In the genomic region with DNA sequence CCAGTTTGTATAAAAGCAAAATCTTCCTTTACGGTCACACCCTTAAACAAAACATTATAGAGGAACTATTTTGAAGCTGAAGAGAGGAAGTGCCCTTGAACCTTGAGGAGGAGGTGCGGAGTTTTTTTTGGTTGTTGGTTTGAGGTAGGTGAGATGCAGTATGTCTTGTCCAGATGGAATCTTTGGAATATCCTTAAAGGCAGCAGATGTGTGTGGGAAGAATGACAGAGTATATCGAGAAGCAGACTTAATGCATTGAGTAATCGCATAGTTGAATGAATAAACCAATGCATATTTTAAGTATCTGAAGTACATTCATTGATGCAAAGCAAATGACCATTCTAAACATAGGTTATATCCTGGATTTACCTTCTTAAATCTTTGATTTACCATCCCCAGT, we compare ENCODE assay signal across 27 cellular contexts. TPM values are rescaled to one million over a fixed set of nuclear protein-coding genes. Genes with fewer than 3 reads are reported as not detected.
A peak's percentile ranks its signal among the peaks of the same experiment; 100 is the strongest.
DNase-seq lines count a peak whose midpoint lies in the region; ATAC-seq and TF ChIP-seq lines count a peak whose summit lies in the region.
"Had no signal": no experiment of that assay in that cellular context is flagged by ENCODE, and none has a peak within 500 bp of the region (broad histone marks: within the 10 kb centered on the region; RNA-seq: fewer than 3 reads in every experiment).

No MANE protein-coding gene starts in this region.

- H3K36me3 Mint-ChIP-seq in type B pancreatic cell, result peaks cover 4% of the 10 kb centered on the region
- H3K36me3 Mint-ChIP-seq in stimulated activated effector memory CD8-positive, alpha-beta T cell treated with anti-CD3 and anti-CD28 coated beads, Interleukin-12 subunit alpha, Interleukin-12 subunit beta, amount 100 ng/mL, for 72 hours, result no peaks in the 10 kb centered on the region

- H3K4me3 ChIP-seq in SK-N-SH (ENCODE audit: low read depth in 2 of 2, low read length in 1 of 2), result no peak overlapping the region
- H3K4me3 ChIP-seq in astrocyte of the spinal cord (ENCODE audit: low read depth, low read length), result no peak overlapping the region
- no peak overlapping the region for H3K4me3 ChIP-seq in foreskin fibroblast (ENCODE audit: low read depth in 1 of 2, low read length in 2 of 2)
- H3K4me3 ChIP-seq: BLaER1, SJCRH30 had no signal

- no peak overlapping the region for H2AFZ ChIP-seq in SK-N-SH (ENCODE audit: low read depth)

- H3K9me2 ChIP-seq in SK-N-SH, result no peaks in the 10 kb centered on the region

- ATAC-seq in SK-N-SH treated with all-trans-retinoic acid at 6 μM for 48 hours (no peak), left lobe of liver (no peak)
- no peak for ATAC-seq in stimulated activated effector memory CD8-positive, alpha-beta T cell treated with anti-CD3 and anti-CD28 coated beads, Interleukin-12 subunit alpha, Interleukin-12 subunit beta, amount 100 ng/mL, for 72 hours
- ATAC-seq: activated CD8-positive, alpha-beta T cell treated with anti-CD3 and anti-CD28 coated beads, Interleukin-2, amount 10 ng/mL, durations not matched to agents 7 days and 5 days had no signal

- H3K36me3 ChIP-seq in SK-N-SH (replicated peaks in 1 of 2; ENCODE audit: control insufficient read depth in 1 of 2, insufficient read depth in 2 of 2, low read length in 1 of 2), result no peaks in the 10 kb centered on the region
- H3K36me3 ChIP-seq: BLaER1, SJCRH30 had no signal

- H3K27ac Mint-ChIP-seq in type B pancreatic cell, result no peak overlapping the region
- no peak overlapping the region for H3K27ac Mint-ChIP-seq in stimulated activated effector memory CD8-positive, alpha-beta T cell treated with anti-CD3 and anti-CD28 coated beads, Interleukin-12 subunit alpha, Interleukin-12 subunit beta, amount 100 ng/mL, for 72 hours
- H3K27ac Mint-ChIP-seq: activated CD8-positive, alpha-beta T cell treated with anti-CD3 and anti-CD28 coated beads, Interleukin-2, amount 10 ng/mL, durations not matched to agents 7 days and 5 days had no signal

- no peak overlapping the region for H3K27ac ChIP-seq in SK-N-SH (ENCODE audit: low read depth in 2 of 2, low read length in 1 of 2)
- H3K27ac ChIP-seq: BLaER1, SJCRH30 had no signal

- H3K9me3 Mint-ChIP-seq in type B pancreatic cell, result peaks cover 4% of the 10 kb centered on the region
- peaks cover 3% of the 10 kb centered on the region for H3K9me3 Mint-ChIP-seq in stimulated activated effector memory CD8-positive, alpha-beta T cell treated with anti-CD3 and anti-CD28 coated beads, Interleukin-12 subunit alpha, Interleukin-12 subunit beta, amount 100 ng/mL, for 72 hours
- H3K9me3 Mint-ChIP-seq: brain had no signal

- DNase-seq in SK-N-SH (no peak), astrocyte of the spinal cord (ENCODE audit: low read depth, low spot score) (peak; percentile 29), foreskin fibroblast (peak; percentile 20 to 55), superior temporal gyrus (ENCODE audit: extremely low spot score) (peak; percentile 67), type B pancreatic cell (ENCODE audit: extremely low spot score, unreplicated experiment) (no peak), left lobe of liver (ENCODE audit: low spot score) (no peak)
- no peak for DNase-seq in stimulated activated effector memory CD8-positive, alpha-beta T cell treated with anti-CD3 and anti-CD28 coated beads, Interleukin-12 subunit alpha, Interleukin-12 subunit beta, amount 100 ng/mL, for 72 hours (ENCODE audit: low spot score in 2 of 2)
- DNase-seq: activated CD4-positive, CD25-positive, alpha-beta regulatory T cell treated with anti-CD3 and anti-CD28 coated beads, Interleukin-2, amount 50 U/mL, for 72 hours; activated CD8-positive, alpha-beta T cell treated with anti-CD3 and anti-CD28 coated beads, Interleukin-2, amount 10 ng/mL, durations not matched to agents 7 days and 5 days; activated effector memory CD4-positive, alpha-beta T cell treated with Interleukin-2 at 50 U/mL for 16 hours; activated T-cell treated with anti-CD3 and anti-CD28 coated beads for 4 hours; COR-L47; head of caudate nucleus; Kasumi-1; mesendoderm; NCI-H1048; NCI-H187 treated with DMSO at 0.1 percent for 48 hours; NCI-H526 treated with DMSO at 0.1 percent for 48 hours; nucleus accumbens; SJCRH30; small intestine; stimulated activated CD4-positive, alpha-beta T cell treated with anti-CD3 and anti-CD28 coated beads, Interleukin-1b, Interleukin-23, amount 100 ng/mL, for 48 hours; substantia nigra; T-helper 1 cell had no signal

- TF ChIP-seq CTCF in SK-N-SH (IDR thresholded peaks at IDR 0.05) (no peak), astrocyte of the spinal cord (IDR thresholded peaks at IDR 0.05; ENCODE audit: low read depth, low read length) (no peak), foreskin fibroblast (IDR thresholded peaks at IDR 0.05; ENCODE audit: low read depth, low read length) (no peak), type B pancreatic cell (conservative IDR thresholded peaks at IDR 0.05) (no peak)

- no peak overlapping the region for H3K9ac ChIP-seq in SK-N-SH
- H3K9ac ChIP-seq: BLaER1 had no signal

- 77% methylated on average over 4 of the region's 4 CpGs for WGBS in SK-N-SH (ENCODE audit: low lambda C conversion rate)

- H3K4me3 Mint-ChIP-seq in type B pancreatic cell, result no peak overlapping the region
- no peak overlapping the region for H3K4me3 Mint-ChIP-seq in stimulated activated effector memory CD8-positive, alpha-beta T cell treated with anti-CD3 and anti-CD28 coated beads, Interleukin-12 subunit alpha, Interleukin-12 subunit beta, amount 100 ng/mL, for 72 hours
- H3K4me3 Mint-ChIP-seq: activated CD8-positive, alpha-beta T cell treated with anti-CD3 and anti-CD28 coated beads, Interleukin-2, amount 10 ng/mL, durations not matched to agents 7 days and 5 days; brain had no signal

- peaks cover 14% of the 10 kb centered on the region for H3K4me1 Mint-ChIP-seq in type B pancreatic cell (ENCODE audit: unreplicated experiment)
- H3K4me1 Mint-ChIP-seq in stimulated activated effector memory CD8-positive, alpha-beta T cell treated with anti-CD3 and anti-CD28 coated beads, Interleukin-12 subunit alpha, Interleukin-12 subunit beta, amount 100 ng/mL, for 72 hours, result peaks cover 7% of the 10 kb centered on the region

- no peaks in the 10 kb centered on the region for H3K79me2 ChIP-seq in SK-N-SH (ENCODE audit: insufficient read depth)

- no peaks in the 10 kb centered on the region for H3K9me3 ChIP-seq in SK-N-SH
- H3K9me3 ChIP-seq: BLaER1, SJCRH30 had no signal

- no peak overlapping the region for H3K4me2 ChIP-seq in SK-N-SH
- H3K4me2 ChIP-seq: BLaER1 had no signal

- in situ Hi-C loops in astrocyte of the spinal cord (cut with HindIII; ENCODE audit: low sequenced_read_pairs), result no loop called here

- no peaks in the 10 kb centered on the region for H3K27me3 Mint-ChIP-seq in type B pancreatic cell
- H3K27me3 Mint-ChIP-seq: brain had no signal

- H4K20me1 ChIP-seq in SK-N-SH (ENCODE audit: insufficient read depth), result no peaks in the 10 kb centered on the region
- H4K20me1 ChIP-seq: BLaER1 had no signal

- TF ChIP-seq RAD21 in SK-N-SH (IDR thresholded peaks at IDR 0.05; ENCODE audit: low read length), result no peak

- CTCF ChIA-PET in SK-N-SH (lab: Yijun Ruan, JAX), result interaction anchor here (0.7 kb wide), 1 partner anchor 778 kb away, joined by 3 read pairs; no protein-coding TSS in a partner anchor

- H3K4me1 ChIP-seq in SK-N-SH (ENCODE audit: control insufficient read depth in 1 of 2, insufficient read depth in 2 of 2, low read depth in 1 of 2, low read length in 1 of 2), result no peaks in the 10 kb centered on the region; a peak in 1 of 4 replicates
- H3K4me1 ChIP-seq: BLaER1, SJCRH30 had no signal

- TF ChIP-seq EP300 in SK-N-SH (IDR thresholded peaks at IDR 0.05; ENCODE audit: borderline replicate concordance in 1 of 2, low read depth in 1 of 2, low read length in 1 of 2), result no peak

- no peaks in the 10 kb centered on the region for H3K27me3 ChIP-seq in SK-N-SH (ENCODE audit: insufficient read depth)
- H3K27me3 ChIP-seq: BLaER1 had no signal

- no peaks in the 10 kb centered on the region for H3F3A ChIP-seq in SK-N-SH (replicated peaks; ENCODE audit: insufficient read depth)

- POLR2A ChIA-PET in SK-N-SH (lab: Yijun Ruan, JAX), result no interaction called here

TF ChIP-seq in SK-N-SH treated with all-trans-retinoic acid at 6 μM for 48 hours, 23 proteins besides CTCF, POLR2A, EP300 and RAD21:
- TF ChIP-seq ISL1 (CRISPR knock-in tag; IDR thresholded peaks at IDR 0.05) (0 out of 2 replicates have a peak, but pooled peaks have one; percentile 21), TOX (CRISPR knock-in tag; IDR thresholded peaks at IDR 0.05; ENCODE audit: borderline replicate concordance) (no peak)

TF ChIP-seq in SK-N-SH, 30 proteins besides CTCF, POLR2A, EP300 and RAD21 (continues in another document):
- TF ChIP-seq YY1 (IDR thresholded peaks at IDR 0.05; ENCODE audit: low read depth), result no peak
- no peak for TF ChIP-seq MXI1 (IDR thresholded peaks at IDR 0.05; ENCODE audit: low read depth, low read length)
- TF ChIP-seq SIN3A (IDR thresholded peaks at IDR 0.05; ENCODE audit: borderline replicate concordance, low read depth, low read length), result no peak
- no peak for TF ChIP-seq JUND (IDR thresholded peaks at IDR 0.05)
- no peak for TF ChIP-seq FOXM1 (IDR thresholded peaks at IDR 0.05; ENCODE audit: low read depth)
- no peak for TF ChIP-seq NRF1 (IDR thresholded peaks at IDR 0.05; ENCODE audit: low read depth, low read length)
- TF ChIP-seq FOXJ3 (CRISPR knock-in tag; IDR thresholded peaks at IDR 0.05), result no peak
- TF ChIP-seq GABPA (IDR thresholded peaks at IDR 0.05; ENCODE audit: low read depth), result no peak
- TF ChIP-seq RCOR1 (IDR thresholded peaks at IDR 0.05; ENCODE audit: low read length), result no peak
- TF ChIP-seq RXRA (IDR thresholded peaks at IDR 0.05; ENCODE audit: borderline replicate concordance, low read depth), result no peak

RNA-seq across cellular contexts. Expression of a gene that starts 49.9 kb away (rescaled TPM):
- 36.8 and 52.1 TPM in 2 replicates for polyA plus RNA-seq in SK-N-SH (2012; rRNA removed)
- polyA plus RNA-seq in SK-N-SH (2012; cell fraction: cytosol; rRNA removed), result 44.7 and 49.1 TPM in 2 replicates
- 28.1 and 41.2 TPM in 2 replicates for polyA plus RNA-seq in SK-N-SH (2012; cell fraction: nucleus; rRNA removed)
- total RNA-seq in type B pancreatic cell (ENCODE audit: low replicate concordance) (34.3 and 37.8 TPM in 2 replicates), left lobe of liver (96.8 TPM)

Comparison
In these comparisons a context has a peak if more than half of its experiments do, and no peak if none do; other contexts are left out.
1. DNase-seq: peak in astrocyte of the spinal cord (single experiment), foreskin fibroblast (2 of 2) and superior temporal gyrus (single experiment); none in SK-N-SH (single experiment), type B pancreatic cell (single experiment), left lobe of liver (single experiment) and stimulated activated effector memory CD8-positive, alpha-beta T cell treated with anti-CD3 and anti-CD28 coated beads, Interleukin-12 subunit alpha, Interleukin-12 subunit beta, amount 100 ng/mL, for 72 hours (0 of 2).